Comparison of ENCODE assay signal across 24 cellular contexts in the genomic region with DNA sequence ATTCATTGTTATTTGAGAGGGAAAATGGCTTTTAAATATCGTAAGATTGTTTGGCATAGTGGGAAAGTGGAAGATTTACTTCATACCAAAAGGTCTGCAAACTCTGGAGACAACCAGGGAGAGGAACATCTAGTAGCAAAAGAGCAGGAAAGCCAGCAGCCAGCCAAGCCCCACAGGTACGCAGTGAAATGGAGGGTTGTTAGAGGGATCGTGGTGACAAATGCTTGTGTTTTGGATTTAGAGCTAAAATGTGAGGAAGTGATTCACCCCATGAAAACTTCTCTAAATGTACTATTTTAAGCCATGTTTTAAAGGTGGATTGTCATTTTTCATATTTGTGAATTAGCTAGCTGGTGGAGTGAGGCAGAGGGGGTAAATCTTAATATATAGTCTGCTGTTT.
A peak's percentile ranks its signal among the peaks of the same experiment; 100 is the strongest.
DNase-seq lines count a peak whose midpoint lies in the region; TF ChIP-seq lines count a peak whose summit lies in the region.
"Had no signal": no experiment of that assay in that cellular context is flagged by ENCODE, and none has a peak within 500 bp of the region (broad histone marks: within the 10 kb centered on the region; RNA-seq: fewer than 3 reads in every experiment).

No MANE protein-coding gene starts in this region.

- no peak overlapping the region for H3K4me3 ChIP-seq in CD8-positive, alpha-beta memory T cell (ENCODE audit: low read length)
- H3K4me3 ChIP-seq in endocrine pancreas (ENCODE audit: control insufficient read depth, insufficient read depth, low read length) (peak overlapping the region; percentile 20), OCI-LY7 (ENCODE audit: low read depth, low read length, poor library complexity, severe bottlenecking) (no peak overlapping the region)
- H3K4me3 ChIP-seq: esophagus squamous epithelium, gastroesophageal sphincter had no signal

- H3K27ac Mint-ChIP-seq in CD8-positive, alpha-beta memory T cell, result peak overlapping the region in 5 of 8 donors; percentile 2 to 75 (median 6)
- peak overlapping the region; percentile 67 for H3K27ac Mint-ChIP-seq in osteocyte (ENCODE audit: unreplicated experiment)
- H3K27ac Mint-ChIP-seq: activated naive CD4-positive, alpha-beta T cell treated with anti-CD3 and anti-CD28 coated beads, Interleukin-2, amount 10 ng/mL, durations not matched to agents 7 days and 5 days; CD8-positive, alpha-beta T cell had no signal

- H3K36me3 Mint-ChIP-seq in CD8-positive, alpha-beta memory T cell, result peaks cover 0 to 4% (median 3%) of the 10 kb centered on the region in 3 donors
- peaks cover 6% of the 10 kb centered on the region for H3K36me3 Mint-ChIP-seq in osteocyte (ENCODE audit: unreplicated experiment)
- H3K36me3 Mint-ChIP-seq: activated naive CD4-positive, alpha-beta T cell treated with anti-CD3 and anti-CD28 coated beads, Interleukin-2, amount 10 ng/mL, durations not matched to agents 7 days and 5 days had no signal

- no peaks in the 10 kb centered on the region for H3K9me2 ChIP-seq in OCI-LY7 (ENCODE audit: insufficient read depth, low read length)

- no peaks in the 10 kb centered on the region for H3K9me3 Mint-ChIP-seq in CD8-positive, alpha-beta memory T cell
- no peaks in the 10 kb centered on the region for H3K9me3 Mint-ChIP-seq in osteocyte (ENCODE audit: unreplicated experiment)
- H3K9me3 Mint-ChIP-seq: activated naive CD4-positive, alpha-beta T cell treated with anti-CD3 and anti-CD28 coated beads, Interleukin-2, amount 10 ng/mL, durations not matched to agents 7 days and 5 days; CD8-positive, alpha-beta T cell; effector memory CD8-positive, alpha-beta T cell had no signal

- H3K4me1 ChIP-seq in CD8-positive, alpha-beta memory T cell (ENCODE audit: insufficient read depth, low read length), result no peaks in the 10 kb centered on the region
- peaks cover 14% of the 10 kb centered on the region for H3K4me1 ChIP-seq in endocrine pancreas (ENCODE audit: control insufficient read depth, insufficient read depth, low read length)
- H3K4me1 ChIP-seq in OCI-LY7 (ENCODE audit: insufficient read depth, low read length, poor library complexity, severe bottlenecking), result no peaks in the 10 kb centered on the region
- H3K4me1 ChIP-seq: parathyroid adenoma had no signal

- no peak overlapping the region for H3K9ac ChIP-seq in endocrine pancreas (ENCODE audit: control insufficient read depth, insufficient read depth, low read length)
- H3K9ac ChIP-seq: parathyroid adenoma had no signal

- DNase-seq in CD8-positive, alpha-beta memory T cell, result no peak
- peak; percentile 44 for DNase-seq in HT1080 (ENCODE audit: low read depth)
- DNase-seq in osteocyte (ENCODE audit: extremely low spot score, unreplicated experiment), result no peak
- no peak for DNase-seq in AG08395 (ENCODE audit: low spot score)
- no peak for DNase-seq in DMS79 treated with DMSO at 0.1 percent for 48 hours (lab: John Stamatoyannopoulos, UW)
- no peak for DNase-seq in NCI-H2029 treated with DMSO at 0.1 percent for 48 hours (lab: John Stamatoyannopoulos, UW)
- DNase-seq in OCI-LY7 (ENCODE audit: low spot score), result no peak
- DNase-seq: activated naive CD4-positive, alpha-beta T cell treated with anti-CD3 and anti-CD28 coated beads, Interleukin-2, amount 10 ng/mL, durations not matched to agents 7 days and 5 days; activated T-cell treated with anti-CD3 and anti-CD28 coated beads, Interleukin-2, amount 50 U/mL, for 48 hours; CD8-positive, alpha-beta T cell; cerebellar nuclear complex; DMS53; effector memory CD8-positive, alpha-beta T cell; esophagus squamous epithelium; mesendoderm; naive thymus-derived CD4-positive, alpha-beta T cell; NCI-H1092 treated with DMSO at 0.1 percent for 48 hours; NCI-H2029; OCI-M1; SHP77; substantia nigra had no signal

- CTCF ChIA-PET in CD8-positive, alpha-beta memory T cell (lab: Charles Lee), result interaction anchor here (1.4 kb wide), 1 partner anchor 10 kb away, joined by 3 read pairs; no protein-coding TSS in a partner anchor
- CTCF ChIA-PET in OCI-LY7 (lab: Charles Lee; ENCODE audit: unreplicated experiment), result no interaction called here

- H3K79me2 ChIP-seq in OCI-LY7 (ENCODE audit: insufficient read depth, low read depth, low read length), result no peaks in the 10 kb centered on the region
- H3K79me2 ChIP-seq: parathyroid adenoma had no signal

- H3K4me1 Mint-ChIP-seq in CD8-positive, alpha-beta memory T cell, result peaks cover 0 to 6% (median 4%) of the 10 kb centered on the region in 3 donors
- peaks cover 36% of the 10 kb centered on the region for H3K4me1 Mint-ChIP-seq in osteocyte (ENCODE audit: unreplicated experiment)
- H3K4me1 Mint-ChIP-seq: activated naive CD4-positive, alpha-beta T cell treated with anti-CD3 and anti-CD28 coated beads, Interleukin-2, amount 10 ng/mL, durations not matched to agents 7 days and 5 days had no signal

- H3K27me3 ChIP-seq in CD8-positive, alpha-beta memory T cell (ENCODE audit: insufficient read depth, low read length, poor library complexity, severe bottlenecking), result no peaks in the 10 kb centered on the region
- H3K27me3 ChIP-seq in endocrine pancreas (ENCODE audit: control insufficient read depth, insufficient read depth, low read length), result no peaks in the 10 kb centered on the region
- H3K27me3 ChIP-seq: esophagus squamous epithelium, gastroesophageal sphincter had no signal

- no peak overlapping the region for H3K4me3 Mint-ChIP-seq in CD8-positive, alpha-beta memory T cell
- H3K4me3 Mint-ChIP-seq in osteocyte (ENCODE audit: unreplicated experiment), result no peak overlapping the region
- H3K4me3 Mint-ChIP-seq: activated naive CD4-positive, alpha-beta T cell treated with anti-CD3 and anti-CD28 coated beads, Interleukin-2, amount 10 ng/mL, durations not matched to agents 7 days and 5 days; CD8-positive, alpha-beta T cell; effector memory CD8-positive, alpha-beta T cell; naive thymus-derived CD4-positive, alpha-beta T cell had no signal

- H2AFZ ChIP-seq in OCI-LY7 (ENCODE audit: low read length), result no peak overlapping the region
- H2AFZ ChIP-seq: parathyroid adenoma had no signal

- intact Hi-C loops in OCI-LY7 (cut with micrococcal nuclease; ENCODE audit: unreplicated experiment), result no loop called here

- H3K36me3 ChIP-seq in CD8-positive, alpha-beta memory T cell (ENCODE audit: insufficient read depth, low read length), result no peaks in the 10 kb centered on the region
- no peaks in the 10 kb centered on the region for H3K36me3 ChIP-seq in endocrine pancreas (ENCODE audit: control insufficient read depth, insufficient read depth, low read length)
- H3K36me3 ChIP-seq in OCI-LY7 (ENCODE audit: insufficient read depth, low read length), result no peaks in the 10 kb centered on the region
- H3K36me3 ChIP-seq: esophagus squamous epithelium had no signal

- no peaks in the 10 kb centered on the region for H3K27me3 Mint-ChIP-seq in CD8-positive, alpha-beta memory T cell
- no peaks in the 10 kb centered on the region for H3K27me3 Mint-ChIP-seq in osteocyte (ENCODE audit: unreplicated experiment)
- H3K27me3 Mint-ChIP-seq: activated naive CD4-positive, alpha-beta T cell treated with anti-CD3 and anti-CD28 coated beads, Interleukin-2, amount 10 ng/mL, durations not matched to agents 7 days and 5 days; effector memory CD8-positive, alpha-beta T cell; naive thymus-derived CD4-positive, alpha-beta T cell had no signal

- no peak for TF ChIP-seq CTCF in osteocyte (IDR thresholded peaks at IDR 0.05)
- no peak for TF ChIP-seq CTCF in OCI-LY7 (conservative IDR thresholded peaks at IDR 0.05; ENCODE audit: low read length)

- POLR2A ChIA-PET in CD8-positive, alpha-beta memory T cell (lab: Charles Lee), result no interaction called here
- POLR2A ChIA-PET in OCI-LY7 (lab: Charles Lee), result no interaction called here

- no peak overlapping the region for H3K27ac ChIP-seq in CD8-positive, alpha-beta memory T cell (ENCODE audit: low read depth, low read length)
- H3K27ac ChIP-seq in OCI-LY7 (ENCODE audit: low read depth, low read length, poor library complexity, severe bottlenecking), result no peak overlapping the region
- H3K27ac ChIP-seq: esophagus squamous epithelium, gastroesophageal sphincter, parathyroid adenoma had no signal

- H3K4me2 ChIP-seq in OCI-LY7 (ENCODE audit: low read length), result no peak overlapping the region

- no TSS peak for BruUV-seq in OCI-LY7 (replicated peaks; lab: Mats Ljungman, UMichigan)

- H3K9me3 ChIP-seq in CD8-positive, alpha-beta memory T cell (ENCODE audit: low read length), result no peaks in the 10 kb centered on the region
- no peaks in the 10 kb centered on the region for H3K9me3 ChIP-seq in endocrine pancreas (ENCODE audit: control insufficient read depth, low read length)
- no peaks in the 10 kb centered on the region for H3K9me3 ChIP-seq in OCI-LY7 (ENCODE audit: low read length)
- H3K9me3 ChIP-seq: esophagus squamous epithelium, gastroesophageal sphincter had no signal

- H4K20me1 ChIP-seq in OCI-LY7 (ENCODE audit: insufficient read depth, low read length), result peaks cover 5% of the 10 kb centered on the region; the same call in 1 of the 2 replicates
